8 cellular contexts compared by ENCODE assay signal in the genomic region with DNA sequence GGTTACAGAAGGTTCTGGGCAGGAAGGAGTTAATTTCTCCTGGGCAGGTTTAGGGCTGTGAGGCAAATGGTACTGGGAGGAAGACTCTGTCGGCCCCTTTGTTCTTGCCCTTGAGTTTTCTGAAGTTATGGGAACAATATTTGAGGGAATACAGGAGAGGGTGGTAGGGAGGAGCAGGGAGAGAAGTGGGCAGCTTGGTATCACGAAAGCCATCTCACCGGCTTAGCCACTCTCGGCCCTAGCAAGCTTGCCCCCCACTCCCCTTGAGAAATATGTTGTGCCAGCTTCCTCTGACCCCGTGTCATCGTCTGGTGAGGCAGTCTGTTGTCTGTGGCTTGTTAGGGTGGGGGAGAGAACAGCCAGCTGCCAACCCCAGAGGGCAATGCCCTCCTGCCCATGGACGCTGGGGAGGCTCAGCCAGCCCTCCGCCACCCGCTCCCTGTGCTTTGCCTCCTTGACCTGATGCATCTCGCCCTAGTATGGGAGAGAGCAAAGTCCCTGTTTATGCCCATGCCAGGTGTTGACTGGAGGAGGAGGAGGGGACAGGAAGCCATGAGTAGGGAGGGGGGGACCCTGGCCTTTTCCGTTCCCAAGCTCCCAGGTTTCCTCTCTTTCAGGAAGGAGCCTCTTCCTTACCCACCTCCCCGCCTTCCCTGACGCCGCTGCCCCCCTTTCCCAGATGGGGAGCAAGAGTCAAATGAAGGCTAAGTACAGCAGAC. TPM values are rescaled to one million over a fixed set of nuclear protein-coding genes. Genes with fewer than 3 reads are reported as not detected.
A peak's percentile ranks its signal among the peaks of the same experiment; 100 is the strongest.
DNase-seq lines count a peak whose midpoint lies in the region; ATAC-seq and TF ChIP-seq lines count a peak whose summit lies in the region.

No MANE protein-coding gene starts in this region.

- H3K36me3 Mint-ChIP-seq in stimulated activated naive CD8-positive, alpha-beta T cell treated with anti-CD3 and anti-CD28 coated beads, Interleukin-15, Interleukin-2, amounts not matched to agents 100 ng/mL and 50 ng/mL, for 24 hours (ENCODE audit: low read depth), result no peaks in the 10 kb centered on the region

- no peak for TF ChIP-seq CTCF in lower lobe of right lung (IDR thresholded peaks at IDR 0.05)
- TF ChIP-seq CTCF in thyroid gland (IDR thresholded peaks at IDR 0.05), result no peak
- TF ChIP-seq CTCF in testis (IDR thresholded peaks at IDR 0.05), result no peak

- H3K36me3 ChIP-seq in lower lobe of right lung (peaks cover 41% of the 10 kb centered on the region), thyroid gland (peaks cover 25 to 27% of the 10 kb centered on the region in 2 donors), testis (ENCODE audit: low read depth, missing control alignments) (no peaks in the 10 kb centered on the region)

- H3K27ac Mint-ChIP-seq in stimulated activated naive CD8-positive, alpha-beta T cell treated with anti-CD3 and anti-CD28 coated beads, Interleukin-15, Interleukin-2, amounts not matched to agents 100 ng/mL and 50 ng/mL, for 24 hours, result peak overlapping the region; percentile 36

- ATAC-seq in stimulated activated naive CD8-positive, alpha-beta T cell treated with anti-CD3 and anti-CD28 coated beads, Interleukin-15, Interleukin-2, amounts not matched to agents 100 U/mL and 50 U/mL, for 24 hours, result no peak
- ATAC-seq in lower lobe of right lung, result no peak
- ATAC-seq in HG03439 (IDR thresholded peaks at IDR 0.05; ENCODE audit: unreplicated experiment), result no peak

- H3K27me3 ChIP-seq in lower lobe of right lung (ENCODE audit: low read depth), result peaks cover 13% of the 10 kb centered on the region
- no peaks in the 10 kb centered on the region for H3K27me3 ChIP-seq in thyroid gland
- no peaks in the 10 kb centered on the region for H3K27me3 ChIP-seq in testis

- DNase-seq in stimulated activated naive CD8-positive, alpha-beta T cell treated with anti-CD3 and anti-CD28 coated beads, Interleukin-15, Interleukin-2, amounts not matched to agents 100 U/mL and 50 U/mL, for 24 hours, result no peak
- peak; percentile 38 for DNase-seq in cerebellar cortex (ENCODE audit: low spot score)
- peak; percentile 55 for DNase-seq in lower lobe of right lung
- DNase-seq in thyroid gland, result peak; percentile 47 to 53
- no peak for DNase-seq in testis
- no peak for DNase-seq in NCI-H1694 treated with DMSO at 0.1 percent for 48 hours (lab: John Stamatoyannopoulos, UW)

- H3K4me1 Mint-ChIP-seq in stimulated activated naive CD8-positive, alpha-beta T cell treated with anti-CD3 and anti-CD28 coated beads, Interleukin-15, Interleukin-2, amounts not matched to agents 100 ng/mL and 50 ng/mL, for 24 hours (ENCODE audit: low read depth), result peaks cover 36% of the 10 kb centered on the region

- H3K4me3 ChIP-seq in lower lobe of right lung, result peak overlapping the region; percentile 64
- peak overlapping the region; percentile 67 to 94 (median 82) for H3K4me3 ChIP-seq in thyroid gland (replicated peaks in 1 of 3)
- H3K4me3 ChIP-seq in testis, result no peak overlapping the region

- H3K27ac ChIP-seq in lower lobe of right lung, result peak overlapping the region; percentile 91
- peak overlapping the region; percentile 96 to 98 (median 98) for H3K27ac ChIP-seq in thyroid gland
- H3K27ac ChIP-seq in testis, result no peak overlapping the region

- H3K9me3 ChIP-seq in lower lobe of right lung, result no peaks in the 10 kb centered on the region
- no peaks in the 10 kb centered on the region for H3K9me3 ChIP-seq in thyroid gland
- no peaks in the 10 kb centered on the region for H3K9me3 ChIP-seq in testis

- H3K9me3 Mint-ChIP-seq in stimulated activated naive CD8-positive, alpha-beta T cell treated with anti-CD3 and anti-CD28 coated beads, Interleukin-15, Interleukin-2, amounts not matched to agents 100 ng/mL and 50 ng/mL, for 24 hours, result no peaks in the 10 kb centered on the region

- peaks cover 16% of the 10 kb centered on the region for H3K27me3 Mint-ChIP-seq in stimulated activated naive CD8-positive, alpha-beta T cell treated with anti-CD3 and anti-CD28 coated beads, Interleukin-15, Interleukin-2, amounts not matched to agents 100 ng/mL and 50 ng/mL, for 24 hours

- H3K4me1 ChIP-seq in lower lobe of right lung (peaks cover 78% of the 10 kb centered on the region), thyroid gland (peaks cover 57 to 59% of the 10 kb centered on the region in 2 donors), testis (peaks cover 31% of the 10 kb centered on the region)

- H3K4me3 Mint-ChIP-seq in stimulated activated naive CD8-positive, alpha-beta T cell treated with anti-CD3 and anti-CD28 coated beads, Interleukin-15, Interleukin-2, amounts not matched to agents 100 ng/mL and 50 ng/mL, for 24 hours, result peak overlapping the region; percentile 75

- peak in 1 of 2 donors; percentile 31 for TF ChIP-seq POLR2A in thyroid gland (IDR thresholded peaks at IDR 0.05)
- TF ChIP-seq POLR2A in testis (IDR thresholded peaks at IDR 0.05), result no peak

- WGBS in thyroid gland, 2 donors, result 14 to 15% methylated on average over 13 to 14 of the region's 14 CpGs
- WGBS in testis, 2 donors, result 29 to 41% methylated on average over 14 of the region's 14 CpGs

- intact Hi-C loops in lower lobe of right lung (cut with DNase I), result no loop called here
- intact Hi-C loops in thyroid gland (cut with DNase I), result loop anchor here (5.0 kb wide), 1 partner anchor 37 kb away; no protein-coding TSS in a partner anchor
- intact Hi-C loops in testis (cut with DNase I; ENCODE audit: low total_unique reads), result no loop called here

RNA-seq across cellular contexts. Expression of a gene that starts 1.2 kb away (rescaled TPM):
- total RNA-seq in lower lobe of right lung (144 TPM), thyroid gland (100 to 1,000 TPM in 1 of 4 donors, 10 to 100 TPM in 3; 56.1 to 129 (median 83.1) TPM), testis (10 to 100 TPM; 13.1 to 14.5 TPM)
- 13.0 TPM for polyA plus RNA-seq in testis (ENCODE audit: insufficient read depth, low read depth, low replicate concordance)

RNA-seq across cellular contexts. Expression of a gene that starts 6.7 kb away (rescaled TPM):
- total RNA-seq in lower lobe of right lung, result 42.6 TPM
- 10 to 100 TPM; 30.9 to 42.2 (median 32.7) TPM for total RNA-seq in thyroid gland
- total RNA-seq in testis, result 10 to 100 TPM; 25.2 to 30.0 TPM
- 33.7 TPM for polyA plus RNA-seq in testis (ENCODE audit: insufficient read depth, low read depth, low replicate concordance)

RNA-seq across cellular contexts. Expression of a gene that starts 11.4 kb away (rescaled TPM):
- 62.3 TPM for total RNA-seq in lower lobe of right lung
- 100 to 1,000 TPM in 2 of 4 donors, 10 to 100 TPM in 2; 43.3 to 154 (median 94.8) TPM for total RNA-seq in thyroid gland
- total RNA-seq in testis, result 100 to 1,000 TPM in 1 of 2 donors, 10 to 100 TPM in 1; 69.9 to 104 TPM
- 77.7 TPM for polyA plus RNA-seq in testis (ENCODE audit: insufficient read depth, low read depth, low replicate concordance)

RNA-seq across cellular contexts. Expression of a gene that starts 44.2 kb away (rescaled TPM):
- 173 TPM for total RNA-seq in lower lobe of right lung
- 100 to 1,000 TPM in 3 of 4 donors, 10 to 100 TPM in 1; 79.8 to 263 (median 162) TPM for total RNA-seq in thyroid gland
- 100 to 1,000 TPM; 242 to 255 TPM for total RNA-seq in testis
- polyA plus RNA-seq in testis (ENCODE audit: insufficient read depth, low read depth, low replicate concordance), result 397 TPM

RNA-seq across cellular contexts. Expression of a gene that starts 44.7 kb away (rescaled TPM):
- total RNA-seq in lower lobe of right lung (0.35 TPM), thyroid gland (under 1 TPM in 1 of 4 donors, not detected in 3; 0.45 TPM), testis (1 to 10 TPM; 3.7 to 3.9 TPM)
- polyA plus RNA-seq in testis (ENCODE audit: insufficient read depth, low read depth, low replicate concordance), result 4.0 TPM

Comparison
In these comparisons a context has a peak if more than half of its experiments do, and no peak if none do; other contexts are left out.
1. DNase-seq: peak in cerebellar cortex (single experiment), lower lobe of right lung (single experiment) and thyroid gland (2 of 2); none in stimulated activated naive CD8-positive, alpha-beta T cell treated with anti-CD3 and anti-CD28 coated beads, Interleukin-15, Interleukin-2, amounts not matched to agents 100 U/mL and 50 U/mL, for 24 hours (single experiment), testis (single experiment) and NCI-H1694 treated with DMSO at 0.1 percent for 48 hours (single experiment).
2. H3K27ac ChIP-seq: peak in lower lobe of right lung (single experiment) and thyroid gland (3 of 3); none in testis (0 of 2).
3. H3K4me3 ChIP-seq: peak in lower lobe of right lung (single experiment) and thyroid gland (3 of 3); none in testis (0 of 2).